ENCODE assay signal across 8 cellular contexts in genomic region chr22:46737105-46737975, GRCh38. TPM values are rescaled to one million over a fixed set of nuclear protein-coding genes. Genes with fewer than 3 reads are reported as not detected.
A peak's percentile ranks its signal among the peaks of the same experiment; 100 is the strongest.
DNase-seq lines count a peak whose midpoint lies in the region; ATAC-seq, FAIRE-seq and TF ChIP-seq lines count a peak whose summit lies in the region.

No MANE protein-coding gene starts in this region.

- peak; percentile 34 for FAIRE-seq in keratinocyte (lab: Jason Lieb, UNC)

- no peaks in the 10 kb centered on the region for H3K27me3 ChIP-seq in keratinocyte (ENCODE audit: control insufficient read depth, extremely low read depth, insufficient read depth, low read length)

- peak overlapping the region; percentile 33 for H2AFZ ChIP-seq in keratinocyte (ENCODE audit: control insufficient read depth, low read length)

- DNase-seq in T-helper 2 cell (peak in 4 of 5 experiments; percentile 19 to 63 (median 44)), caudate nucleus (lab: John Stamatoyannopoulos, UW) (peak in 19 of 61 donors; percentile 16 to 67 (median 45)), keratinocyte (ENCODE audit: low read depth, low spot score) (no peak), NCI-H1436 treated with DMSO at 0.1 percent for 48 hours (lab: John Stamatoyannopoulos, UW) (no peak), DMS79 (lab: John Stamatoyannopoulos, UW) (no peak)
- peak; percentile 50 for DNase-seq in stimulated activated CD4-positive, alpha-beta T cell treated with anti-CD3 and anti-CD28 coated beads, Interleukin-4, amount 100 ng/mL, for 24 hours

- H3K79me2 ChIP-seq in keratinocyte (ENCODE audit: control insufficient read depth, insufficient read depth, low read length) = peaks cover 20% of the 10 kb centered on the region

- H3K9ac ChIP-seq in keratinocyte (ENCODE audit: control insufficient read depth, extremely low read depth, insufficient read depth, low read length) = peak overlapping the region; percentile 63

- H3K9me1 ChIP-seq in keratinocyte (ENCODE audit: control insufficient read depth, extremely low read depth, insufficient read depth, low read length) = no peaks in the 10 kb centered on the region

- ATAC-seq in GM18502 (IDR thresholded peaks at IDR 0.05; ENCODE audit: poor library complexity, unreplicated experiment) (peak; percentile 32), HG03354 (IDR thresholded peaks at IDR 0.05; ENCODE audit: poor library complexity, severe bottlenecking, unreplicated experiment) (peak; percentile 27)

- peak overlapping the region; percentile 90 for H3K4me2 ChIP-seq in keratinocyte (ENCODE audit: control insufficient read depth, extremely low read depth, insufficient read depth, low read depth, low read length)

- no peaks in the 10 kb centered on the region for H3K36me3 ChIP-seq in keratinocyte (ENCODE audit: control insufficient read depth in 2 of 2, extremely low read depth in 1 of 2, insufficient read depth in 2 of 2, low read length in 2 of 2)

- H3K27ac ChIP-seq in caudate nucleus (ENCODE audit: low read depth, low read length) (peak overlapping the region; percentile 52), keratinocyte (ENCODE audit: control insufficient read depth, insufficient read depth, low read length) (no peak overlapping the region)

- H3K4me1 ChIP-seq in keratinocyte (ENCODE audit: control insufficient read depth, extremely low read depth, insufficient read depth, low read length) = peaks cover 26% of the 10 kb centered on the region

- peak overlapping the region; percentile 63 to 73 (median 66) for H3K4me3 ChIP-seq in keratinocyte (ENCODE audit: control insufficient read depth in 2 of 3, extremely low read depth in 1 of 3, insufficient read depth in 2 of 3, low read depth in 1 of 3, low read length in 3 of 3)

- no peaks in the 10 kb centered on the region for H4K20me1 ChIP-seq in keratinocyte (ENCODE audit: control insufficient read depth, extremely low read depth, insufficient read depth, low read length)

- TF ChIP-seq CTCF in keratinocyte (optimal IDR thresholded peaks at IDR 0.05 in 1 of 3, IDR thresholded peaks at IDR 0.05 in 1 of 3, conservative IDR thresholded peaks at IDR 0.05 in 1 of 3; ENCODE audit: extremely low read depth in 1 of 3, insufficient read depth in 2 of 3, low read length in 3 of 3) = no peak

- dilution Hi-C loops in keratinocyte (cut with MboI; ENCODE audit: extremely low pct_ligation_motif_present, low sequenced_read_pairs) = no loop called here

- H3K9me3 ChIP-seq in keratinocyte (ENCODE audit: control insufficient read depth, low read depth, low read length) = no peaks in the 10 kb centered on the region

RNA-seq across cellular contexts. Expression of gene CERK, which starts 0.7 kb away (rescaled TPM):
- polyA plus RNA-seq in keratinocyte = 11.7 to 12.7 TPM (median 11.9 TPM) in 3 replicates
- polyA plus RNA-seq in keratinocyte (2011; ENCODE audit: low read depth) = 10.3 TPM
- 7.9 and 9.0 TPM in 2 replicates for polyA plus RNA-seq in keratinocyte (2011; cell fraction: cytosol; rRNA removed)
- polyA plus RNA-seq in keratinocyte (2011; cell fraction: nucleus; rRNA removed) = 8.3 and 9.7 TPM in 2 replicates
- polyA plus RNA-seq in keratinocyte (2012; ENCODE audit: low replicate concordance) = 11.7 and 12.5 TPM in 2 replicates
- 19.9 to 24.0 TPM (median 20.7 TPM) in 3 replicates for polyA minus RNA-seq in keratinocyte
- 20.1 TPM for polyA minus RNA-seq in keratinocyte (2011; cell fraction: cytosol; rRNA and poly(A)+ RNA removed)
- 7.1 and 9.8 TPM in 2 replicates for polyA minus RNA-seq in keratinocyte (2011; cell fraction: nucleus; rRNA and poly(A)+ RNA removed)

RNA-seq across cellular contexts. Expression of gene TBC1D22A, which starts 25.1 kb away (rescaled TPM):
- 17.7 to 22.7 TPM (median 20.9 TPM) in 3 replicates for polyA plus RNA-seq in keratinocyte
- polyA plus RNA-seq in keratinocyte (2011; ENCODE audit: low read depth) = 25.3 TPM
- 20.4 and 25.8 TPM in 2 replicates for polyA plus RNA-seq in keratinocyte (2011; cell fraction: cytosol; rRNA removed)
- polyA plus RNA-seq in keratinocyte (2011; cell fraction: nucleus; rRNA removed) = 16.9 and 19.1 TPM in 2 replicates
- 15.0 and 23.9 TPM in 2 replicates for polyA plus RNA-seq in keratinocyte (2012; ENCODE audit: low replicate concordance)
- 14.2 to 21.3 TPM (median 14.7 TPM) in 3 replicates for polyA minus RNA-seq in keratinocyte
- polyA minus RNA-seq in keratinocyte (2011; cell fraction: cytosol; rRNA and poly(A)+ RNA removed) = 19.6 TPM
- 11.9 and 20.6 TPM in 2 replicates for polyA minus RNA-seq in keratinocyte (2011; cell fraction: nucleus; rRNA and poly(A)+ RNA removed)

Comparison
In these comparisons a context has a peak if more than half of its experiments do, and no peak if none do; other contexts are left out.
1. DNase-seq: peak in T-helper 2 cell (4 of 5) and stimulated activated CD4-positive, alpha-beta T cell treated with anti-CD3 and anti-CD28 coated beads, Interleukin-4, amount 100 ng/mL, for 24 hours (single experiment); none in keratinocyte (single experiment), NCI-H1436 treated with DMSO at 0.1 percent for 48 hours (single experiment) and DMS79 (single experiment).